ENCODE assay signal across 9 cellular contexts in the genomic region with DNA sequence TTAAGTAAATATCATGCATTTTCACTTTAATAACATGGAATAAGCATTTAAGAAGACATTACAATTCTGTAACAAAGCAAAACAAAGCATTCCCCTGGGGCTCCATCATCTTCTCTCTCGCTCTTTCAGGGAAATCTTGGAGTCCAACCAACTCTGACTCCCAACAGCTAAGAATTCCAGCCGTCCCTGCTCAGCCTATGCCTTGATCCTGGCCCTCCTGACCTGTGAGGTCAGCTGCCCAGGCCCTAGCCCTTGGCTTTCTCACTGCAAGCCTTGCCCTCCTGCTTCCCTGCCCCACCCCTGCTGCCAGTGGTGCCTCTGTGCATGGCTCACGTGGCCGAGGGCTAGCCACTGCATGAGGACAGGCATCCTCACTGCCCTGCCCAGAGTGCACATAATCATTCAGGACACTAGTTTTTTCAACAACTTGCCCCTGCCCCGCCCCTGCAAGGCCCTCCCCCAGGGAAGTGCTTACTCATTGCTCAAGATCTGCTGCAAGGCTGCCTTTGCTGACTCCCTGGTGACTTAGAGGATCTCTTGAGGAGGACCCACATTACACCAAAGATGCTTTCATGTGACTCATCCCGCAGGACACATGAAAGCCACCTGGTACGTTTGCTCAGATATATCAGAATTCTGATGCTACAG. TPM values are rescaled to one million over a fixed set of nuclear protein-coding genes. Genes with fewer than 3 reads are reported as not detected.
DNase-seq lines count a peak whose midpoint lies in the region; ATAC-seq and TF ChIP-seq lines count a peak whose summit lies in the region.
"Had no signal": no experiment of that assay in that cellular context is flagged by ENCODE, and none has a peak within 500 bp of the region (broad histone marks: within the 10 kb centered on the region; RNA-seq: fewer than 3 reads in every experiment).

No MANE protein-coding gene starts in this region.

- ATAC-seq in stimulated activated memory B cell treated with anti-CD40 and anti-IgM and Interleukin-4, amounts not matched to agents 10 μg/mL and 1 μg/mL and 100 μg/mL, for 72 hours, result no peak

- H3K27ac Mint-ChIP-seq in neural crest cell (ENCODE audit: unreplicated experiment), result peak overlapping the region; percentile 28
- H3K27ac Mint-ChIP-seq in stimulated activated memory B cell treated with anti-CD40 and anti-IgM and Interleukin-4, amounts not matched to agents 10 μg/mL and 1 μg/mL and 100 μg/mL, for 72 hours, result no peak overlapping the region

- in situ Hi-C loops in Caki2 (cut with HindIII; ENCODE audit: low pct_unique_long_range_greater_than_20kb, low sequenced_read_pairs), result no loop called here

- DNase-seq in Caki2 (ENCODE audit: low read depth) (peak; percentile 85), NB4 (ENCODE audit: low read depth) (peak; percentile 84), dedifferentiated amniotic fluid mesenchymal stem cell (ENCODE audit: extremely low spot score) (peak; percentile 65), neural crest cell (ENCODE audit: low read depth, low spot score) (no peak), NCI-H1105 treated with DMSO at 0.1 percent for 48 hours (lab: John Stamatoyannopoulos, UW) (no peak)
- DNase-seq in effector CD4-positive, alpha-beta T cell, result no peak
- no peak for DNase-seq in stimulated activated naive CD4-positive, alpha-beta T cell (lab: John Stamatoyannopoulos, UW)
- DNase-seq: naive B cell had no signal

- no peak for TF ChIP-seq POLR2A in NB4 (IDR thresholded peaks at IDR 0.05; ENCODE audit: extremely low read depth, insufficient read length)

- H3K9me3 Mint-ChIP-seq in neural crest cell, result peaks cover 2% of the 10 kb centered on the region
- no peaks in the 10 kb centered on the region for H3K9me3 Mint-ChIP-seq in stimulated activated memory B cell treated with anti-CD40 and anti-IgM and Interleukin-4, amounts not matched to agents 10 μg/mL and 1 μg/mL and 100 μg/mL, for 72 hours

- no peak for TF ChIP-seq CTCF in NB4 (IDR thresholded peaks at IDR 0.05; ENCODE audit: low read depth, low read length)
- TF ChIP-seq CTCF in neural crest cell (conservative IDR thresholded peaks at IDR 0.05), result no peak

- no peaks in the 10 kb centered on the region for H3K27me3 Mint-ChIP-seq in neural crest cell (ENCODE audit: low read depth)
- H3K27me3 Mint-ChIP-seq in stimulated activated memory B cell treated with anti-CD40 and anti-IgM and Interleukin-4, amounts not matched to agents 10 μg/mL and 1 μg/mL and 100 μg/mL, for 72 hours, result no peaks in the 10 kb centered on the region
- H3K27me3 Mint-ChIP-seq: naive B cell had no signal

- peaks cover 7% of the 10 kb centered on the region for H3K4me1 Mint-ChIP-seq in neural crest cell
- H3K4me1 Mint-ChIP-seq in stimulated activated memory B cell treated with anti-CD40 and anti-IgM and Interleukin-4, amounts not matched to agents 10 μg/mL and 1 μg/mL and 100 μg/mL, for 72 hours, result peaks cover 10% of the 10 kb centered on the region

- H3K36me3 Mint-ChIP-seq in neural crest cell (ENCODE audit: low read depth), result peaks cover 58% of the 10 kb centered on the region
- H3K36me3 Mint-ChIP-seq in stimulated activated memory B cell treated with anti-CD40 and anti-IgM and Interleukin-4, amounts not matched to agents 10 μg/mL and 1 μg/mL and 100 μg/mL, for 72 hours, result peaks cover 86% of the 10 kb centered on the region

- H3K4me3 ChIP-seq in NB4 (ENCODE audit: low read depth, low read length), result no peak overlapping the region

- no peak overlapping the region for H3K4me3 Mint-ChIP-seq in neural crest cell
- no peak overlapping the region for H3K4me3 Mint-ChIP-seq in stimulated activated memory B cell treated with anti-CD40 and anti-IgM and Interleukin-4, amounts not matched to agents 10 μg/mL and 1 μg/mL and 100 μg/mL, for 72 hours

RNA-seq across cellular contexts. Expression of a gene that starts 37.6 kb away (rescaled TPM):
- total RNA-seq in Caki2 (2014; rRNA removed; shearing (Covaris generic); ENCODE audit: low replicate concordance), result 16.9 and 19.7 TPM in 2 replicates
- 18.6 and 20.0 TPM in 2 replicates for total RNA-seq in neural crest cell

RNA-seq across cellular contexts. Expression of a gene that starts 50.1 kb away (rescaled TPM):
- total RNA-seq in Caki2 (2014; rRNA removed; shearing (Covaris generic); ENCODE audit: low replicate concordance), result 13.5 and 16.6 TPM in 2 replicates
- total RNA-seq in neural crest cell, result 24.1 and 24.9 TPM in 2 replicates

Comparison
In these comparisons a context has a peak if more than half of its experiments do, and no peak if none do; other contexts are left out.
1. DNase-seq: peak in Caki2 (single experiment), NB4 (single experiment) and dedifferentiated amniotic fluid mesenchymal stem cell (single experiment); none in neural crest cell (single experiment), effector CD4-positive, alpha-beta T cell (single experiment), NCI-H1105 treated with DMSO at 0.1 percent for 48 hours (single experiment) and stimulated activated naive CD4-positive, alpha-beta T cell (0 of 6).